Comparison of ENCODE assay signal across 29 cellular contexts in the genomic region with DNA sequence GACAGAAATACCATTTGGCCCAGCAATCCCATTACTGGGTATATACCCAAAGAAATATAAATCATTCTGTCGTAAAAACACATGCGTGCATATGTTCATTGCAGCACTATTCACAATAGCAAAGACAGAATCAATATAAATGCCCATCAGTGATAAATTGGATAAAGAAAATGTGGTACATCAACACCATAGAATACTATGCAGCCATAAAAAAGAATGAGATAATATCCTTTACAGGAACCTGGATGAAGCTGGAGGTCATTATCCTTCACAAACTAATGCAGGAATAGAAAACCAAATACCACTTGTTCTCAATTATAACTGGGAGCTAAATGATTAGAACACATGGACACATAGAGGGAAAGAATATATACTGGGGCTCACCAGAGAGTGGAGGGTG.
"Had no signal": no experiment of that assay in that cellular context is flagged by ENCODE, and none has a peak within 500 bp of the region (broad histone marks: within the 10 kb centered on the region; RNA-seq: fewer than 3 reads in every experiment).

No MANE protein-coding gene starts in this region.

- H3K4me2 ChIP-seq: hepatocyte had no signal

- H3K27ac ChIP-seq: colonic mucosa, coronary artery, dorsolateral prefrontal cortex, epithelial cell of prostate, esophagus muscularis mucosa, esophagus squamous epithelium, foreskin keratinocyte, gastrocnemius medialis, gastroesophageal sphincter, heart left ventricle, heart right ventricle, hepatocyte had no signal

- ATAC-seq: effector memory CD8-positive, alpha-beta T cell; esophagus mucosa; foreskin keratinocyte; gastrocnemius medialis; gastroesophageal sphincter; heart left ventricle; heart right ventricle had no signal

- H3K79me2 ChIP-seq: hepatocyte had no signal

- H3K27me3 ChIP-seq: colonic mucosa, gastrocnemius medialis, heart left ventricle, hepatocyte had no signal

- H3K27ac Mint-ChIP-seq: dendritic cell treated with granulocyte-macrophage colony-stimulating factor and Interleukin-4, amounts not matched to agents 40 ng/mL and 50 ng/mL, for 4 days; effector memory CD8-positive, alpha-beta T cell had no signal

- H3K36me3 ChIP-seq: colonic mucosa, esophagus muscularis mucosa, esophagus squamous epithelium, gastrocnemius medialis, gastroesophageal sphincter, heart left ventricle, heart right ventricle had no signal

- H3K4me3 Mint-ChIP-seq: dendritic cell treated with granulocyte-macrophage colony-stimulating factor and Interleukin-4, amounts not matched to agents 40 ng/mL and 50 ng/mL, for 4 days; effector memory CD8-positive, alpha-beta T cell had no signal

- H3K9me3 Mint-ChIP-seq: effector memory CD8-positive, alpha-beta T cell had no signal

- H2AFZ ChIP-seq: hepatocyte had no signal

- FAIRE-seq: endometrium, endothelial cell of umbilical vein, frontal cortex had no signal

- H3K4me1 ChIP-seq: colonic mucosa, esophagus muscularis mucosa, esophagus squamous epithelium, foreskin keratinocyte, gastrocnemius medialis, gastroesophageal sphincter, heart left ventricle, heart right ventricle had no signal

- DNase-seq: colonic mucosa; cortex of kidney; dermis blood vessel endothelial cell; dorsolateral prefrontal cortex; effector CD4-positive, alpha-beta T cell; effector CD8-positive, alpha-beta T cell; effector memory CD4-positive, alpha-beta T cell; effector memory CD8-positive, alpha-beta T cell; erythroblast; esophagus squamous epithelium; foreskin fibroblast; foreskin keratinocyte; foreskin melanocyte; gastrocnemius medialis; glutamatergic neuron; head of caudate nucleus; heart left ventricle; heart right ventricle; hippocampal formation had no signal

- H3K4me3 ChIP-seq: colonic mucosa, coronary artery, dorsolateral prefrontal cortex, esophagus muscularis mucosa, esophagus squamous epithelium, gastrocnemius medialis, gastroesophageal sphincter, heart left ventricle, heart right ventricle, hepatocyte had no signal

- H3K9me3 ChIP-seq: colonic mucosa, esophagus squamous epithelium, gastrocnemius medialis had no signal
